2 cellular contexts compared by ENCODE assay signal in genomic region chr19:43699506-43700367, GRCh38.
TF ChIP-seq lines count a peak whose summit lies in the region.

No MANE protein-coding gene starts in this region.

TF ChIP-seq in A549, 52 proteins besides CTCF, POLR2A, EP300 and RAD21:
- peak; percentile 25 for TF ChIP-seq ZFP36 (IDR thresholded peaks at IDR 0.05; ENCODE audit: borderline replicate concordance, partially characterized antibody)
- no peak for TF ChIP-seq E2F6 (IDR thresholded peaks at IDR 0.05; ENCODE audit: borderline replicate concordance, low read depth)

TF ChIP-seq in K562, 482 proteins besides CTCF, POLR2A, EP300 and RAD21:
- TF ChIP-seq RBM14 (IDR thresholded peaks at IDR 0.05; ENCODE audit: borderline replicate concordance, insufficient read depth, low read depth, low read length) (no peak), MEF2D (tag; conservative IDR thresholded peaks at IDR 0.05; ENCODE audit: low read depth) (no peak), PRDM10 (IDR thresholded peaks at IDR 0.05; ENCODE audit: partially characterized antibody) (no peak), ZFP36 (IDR thresholded peaks at IDR 0.05; ENCODE audit: low read depth, low read length, partially characterized antibody) (peak; percentile 55), CHD2 (IDR thresholded peaks at IDR 0.05; ENCODE audit: low read depth, low read length) (no peak), RNF2 (IDR thresholded peaks at IDR 0.05) (no peak), ZBTB11 (CRISPR knock-in tag; IDR thresholded peaks at IDR 0.05) (no peak), POLR2G (IDR thresholded peaks at IDR 0.05; ENCODE audit: low read depth, low read length) (no peak)
TF ChIP-seq in K562: peak in this region for 1.
